In the genomic region with DNA sequence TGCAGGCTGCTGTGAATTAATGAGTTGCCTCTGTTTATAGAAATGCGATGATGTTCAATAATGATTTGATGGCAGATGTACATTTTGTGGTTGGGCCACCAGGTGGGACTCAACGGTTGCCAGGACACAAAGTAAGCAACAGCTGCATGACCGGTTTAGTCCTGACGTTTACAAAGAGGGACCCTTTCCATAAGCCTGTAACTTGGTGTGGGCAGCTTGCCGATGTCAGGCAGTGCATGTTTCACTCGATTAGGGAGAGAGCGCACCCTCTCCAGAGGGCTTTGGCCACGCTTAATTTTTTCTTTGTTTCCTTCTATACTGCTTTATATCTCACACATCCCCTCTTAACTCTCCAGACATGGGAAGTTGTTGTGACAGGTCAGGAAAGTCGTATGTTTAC, we compare ENCODE assay signal across 10 cellular contexts. TPM values are rescaled to one million over a fixed set of nuclear protein-coding genes. Genes with fewer than 3 reads are reported as not detected.
DNase-seq lines count a peak whose midpoint lies in the region; ATAC-seq and TF ChIP-seq lines count a peak whose summit lies in the region.
"Had no signal": no experiment of that assay in that cellular context is flagged by ENCODE, and none has a peak within 500 bp of the region (broad histone marks: within the 10 kb centered on the region; RNA-seq: fewer than 3 reads in every experiment).

No MANE protein-coding gene starts in this region.

- H3K4me1 ChIP-seq in heart right ventricle (peaks cover 5 to 86% (median 75%) of the 10 kb centered on the region in 9 donors), sigmoid colon (peaks cover 0 to 31% (median 13%) of the 10 kb centered on the region in 4 donors)

- H3K4me3 ChIP-seq in HFF-Myc (replicated peaks; ENCODE audit: low read depth, low read length) (no peak overlapping the region), heart right ventricle (peak overlapping the region; percentile 4 to 62 (median 45)), sigmoid colon (peak overlapping the region; percentile 5 to 36 (median 26))

- peak overlapping the region; percentile 39 to 88 (median 62) for H3K27ac ChIP-seq in heart right ventricle
- peak overlapping the region in 2 of 4 donors; percentile 44 to 62 for H3K27ac ChIP-seq in sigmoid colon

- WGBS in heart right ventricle, 2 donors: 11 to 13% methylated on average over 9 of the region's 9 CpGs
- 38 to 51% methylated on average over 9 of the region's 9 CpGs for WGBS in sigmoid colon, 2 donors

- TF ChIP-seq CTCF in HFF-Myc (IDR thresholded peaks at IDR 0.05; ENCODE audit: low read depth, low read length, missing control alignments) (no peak), heart right ventricle (IDR thresholded peaks at IDR 0.05) (no peak), sigmoid colon (IDR thresholded peaks at IDR 0.05) (no peak)

- no peak for TF ChIP-seq POLR2A in sigmoid colon (IDR thresholded peaks at IDR 0.05)

- H3K27me3 ChIP-seq in heart right ventricle: no peaks in the 10 kb centered on the region
- H3K27me3 ChIP-seq in sigmoid colon: no peaks in the 10 kb centered on the region

- H3K9me3 ChIP-seq in heart right ventricle: no peaks in the 10 kb centered on the region
- H3K9me3 ChIP-seq in sigmoid colon: no peaks in the 10 kb centered on the region

- peak; percentile 37 to 74 (median 69) for ATAC-seq in heart right ventricle
- no peak for ATAC-seq in HG03521 (IDR thresholded peaks at IDR 0.05; ENCODE audit: unreplicated experiment)
- no peak for ATAC-seq in HG03175 (IDR thresholded peaks at IDR 0.05; ENCODE audit: unreplicated experiment)
- ATAC-seq in GM19351 (IDR thresholded peaks at IDR 0.05; ENCODE audit: unreplicated experiment): no peak

- intact Hi-C loops in heart right ventricle (cut with DNase I): loop anchor here in 2 of 10 donors (10.0 kb wide), 2 partner anchors 256 to 656 kb away; no protein-coding TSS in a partner anchor
- intact Hi-C loops in sigmoid colon (cut with DNase I): no loop called here

- TF ChIP-seq EP300 in sigmoid colon (IDR thresholded peaks at IDR 0.05): no peak

- H3K36me3 ChIP-seq in heart right ventricle (peaks cover 0 to 42% (median 9%) of the 10 kb centered on the region in 9 donors), sigmoid colon (peaks cover 0 to 16% (median 2%) of the 10 kb centered on the region in 4 donors)

- peak; percentile 25 for DNase-seq in HFF-Myc (ENCODE audit: extremely low read depth, low read depth)
- peak; percentile 100 for DNase-seq in NCI-H748 (lab: John Stamatoyannopoulos, UW; ENCODE audit: unreplicated experiment)
- peak; percentile 24 to 67 for DNase-seq in heart right ventricle
- DNase-seq in sigmoid colon: no peak
- no peak for DNase-seq in activated CD8-positive, alpha-beta memory T cell treated with anti-CD3 and anti-CD28 coated beads, Interleukin-2, amount 50 U/mL, for 4 hours
- DNase-seq: NK-92 treated with Interleukin-12 subunit alpha and Interleukin-12 subunit beta, amount 100 ng/mL, for 24 hours; stimulated activated CD4-positive, alpha-beta T cell treated with anti-CD3 and anti-CD28 coated beads, Interleukin-1b, Interleukin-23, amount 100 ng/mL, for 48 hours had no signal

RNA-seq across cellular contexts. Expression of a gene that starts 1.4 kb away (rescaled TPM):
- 10 to 100 TPM; 21.4 to 29.8 (median 23.8) TPM for total RNA-seq in heart right ventricle
- 10 to 100 TPM; 10.2 to 10.7 TPM for polyA plus RNA-seq in heart right ventricle
- total RNA-seq in sigmoid colon: 10 to 100 TPM; 26.8 to 47.6 (median 31.6) TPM
- polyA plus RNA-seq in sigmoid colon: 10 to 100 TPM; 14.6 to 23.8 (median 22.2) TPM

Comparison
In these comparisons a context has a peak if more than half of its experiments do, and no peak if none do; other contexts are left out.
1. DNase-seq: peak in HFF-Myc (single experiment), NCI-H748 (single experiment) and heart right ventricle (2 of 2); none in sigmoid colon (single experiment) and activated CD8-positive, alpha-beta memory T cell treated with anti-CD3 and anti-CD28 coated beads, Interleukin-2, amount 50 U/mL, for 4 hours (single experiment).
2. ATAC-seq: peak in heart right ventricle (8 of 8); none in HG03521 (single experiment), HG03175 (single experiment) and GM19351 (single experiment).